ENCODE assay signal across 30 cellular contexts in genomic region chr18:59301974-59302373, GRCh38. TPM values are rescaled to one million over a fixed set of nuclear protein-coding genes. Genes with fewer than 3 reads are reported as not detected.
"Had no signal": no experiment of that assay in that cellular context is flagged by ENCODE, and none has a peak within 500 bp of the region (broad histone marks: within the 10 kb centered on the region; RNA-seq: fewer than 3 reads in every experiment).

No MANE protein-coding gene starts in this region.

- H3K27me3 ChIP-seq: ovary, right atrium auricular region, right lobe of liver had no signal

- H3K4me3 ChIP-seq: left ventricle myocardium inferior, lung, mucosa of descending colon, ovary, prostate gland, right atrium auricular region, right lobe of liver, smooth muscle cell, suprapubic skin, thoracic aorta, tibial artery, upper lobe of right lung had no signal

- H3K9me3 ChIP-seq: left ventricle myocardium inferior, mucosa of descending colon, ovary, prostate gland, right atrium auricular region, right lobe of liver, suprapubic skin, thoracic aorta, tibial artery, upper lobe of right lung had no signal

- H3K4me1 ChIP-seq: left ventricle myocardium inferior, prostate gland, right atrium auricular region, right lobe of liver, suprapubic skin, tibial artery, upper lobe of right lung had no signal

- DNase-seq: immature natural killer cell; left ventricle myocardium inferior; midbrain; mucosa of descending colon; naive thymus-derived CD4-positive, alpha-beta T cell; ovary; posterior cingulate gyrus; right lobe of liver; stimulated activated CD4-positive, alpha-beta T cell treated with anti-CD3 and anti-CD28 coated beads, Interleukin-1b, Interleukin-23, amount 100 ng/mL, for 48 hours; stimulated activated CD4-positive, alpha-beta T cell treated with anti-CD3 and anti-CD28 coated beads, Interleukin-4, amount 100 ng/mL, for 1 hour; stimulated activated naive CD4-positive, alpha-beta T cell; tibial artery; trophoblast cell; upper lobe of right lung had no signal

- ATAC-seq: mucosa of descending colon; naive thymus-derived CD4-positive, alpha-beta T cell; right lobe of liver; stimulated activated effector memory CD8-positive, alpha-beta T cell treated with anti-CD3 and anti-CD28 coated beads, Interleukin-12 subunit alpha, Interleukin-12 subunit beta, amount 100 ng/mL, for 72 hours had no signal

- H3K27ac ChIP-seq: left ventricle myocardium inferior, ovary, prostate gland, right atrium auricular region, right lobe of liver, suprapubic skin, thoracic aorta, tibial artery, upper lobe of right lung had no signal

- H3K36me3 ChIP-seq: left ventricle myocardium inferior, ovary, prostate gland, right atrium auricular region, right lobe of liver, suprapubic skin, thoracic aorta, tibial artery, upper lobe of right lung had no signal

RNA-seq across cellular contexts. Expression of gene CPLX4, which starts 16.5 kb away (rescaled TPM):
- total RNA-seq: kidney epithelial cell; left ventricle myocardium inferior; lower leg skin; lung; mesenteric fat pad; mucosa of descending colon; myocyte; naive thymus-derived CD4-positive, alpha-beta T cell; natural killer cell treated with Interleukin-12 subunit alpha and Interleukin-12 subunit beta and Interleukin-15 and Interleukin-18, amount 100 ng/mL, for 72 hours; ovary; prostate gland; right atrium auricular region; skeletal muscle tissue; smooth muscle cell; subcutaneous adipose tissue; suprapubic skin; thoracic aorta; upper lobe of right lung had no signal
- polyA plus RNA-seq: immature natural killer cell; naive thymus-derived CD4-positive, alpha-beta T cell; neural cell; ovary; smooth muscle cell had no signal

RNA-seq across cellular contexts. Expression of gene RAX, which starts 28.7 kb away (rescaled TPM):
- total RNA-seq: kidney epithelial cell; left ventricle myocardium inferior; lung; mesenteric fat pad; mucosa of descending colon; myocyte; naive thymus-derived CD4-positive, alpha-beta T cell; natural killer cell treated with Interleukin-12 subunit alpha and Interleukin-12 subunit beta and Interleukin-15 and Interleukin-18, amount 100 ng/mL, for 72 hours; omental fat pad; ovary; right atrium auricular region; right lobe of liver; skeletal muscle tissue; smooth muscle cell; subcutaneous adipose tissue; thoracic aorta; upper lobe of right lung had no signal
- polyA plus RNA-seq: immature natural killer cell; naive thymus-derived CD4-positive, alpha-beta T cell; neural cell; ovary; smooth muscle cell had no signal
